1 cellular context compared by ENCODE assay signal in the genomic region with DNA sequence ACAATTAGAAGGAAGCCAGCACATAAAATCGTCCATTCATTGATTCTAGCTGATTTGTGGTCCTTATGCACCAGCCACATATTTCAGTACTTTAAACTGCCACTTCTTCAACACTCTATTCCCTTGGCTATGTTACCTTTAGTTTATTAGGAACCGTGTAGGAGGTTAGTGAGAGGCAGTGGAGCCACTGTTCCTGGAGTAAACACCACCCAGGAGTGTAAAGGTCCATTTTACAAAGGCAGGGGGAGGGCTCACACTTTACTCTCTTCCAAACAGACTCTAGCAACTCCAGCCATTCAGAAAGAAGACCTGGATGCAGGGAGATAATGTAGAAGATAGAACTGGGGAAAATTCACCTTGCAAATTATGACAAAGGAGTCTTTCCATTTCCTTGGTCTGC.
TF ChIP-seq lines count a peak whose summit lies in the region.

No MANE protein-coding gene starts in this region.

TF ChIP-seq in K562, 482 proteins besides CTCF, POLR2A, EP300 and RAD21 (continued from another document):
- TF ChIP-seq, protein P1, sequence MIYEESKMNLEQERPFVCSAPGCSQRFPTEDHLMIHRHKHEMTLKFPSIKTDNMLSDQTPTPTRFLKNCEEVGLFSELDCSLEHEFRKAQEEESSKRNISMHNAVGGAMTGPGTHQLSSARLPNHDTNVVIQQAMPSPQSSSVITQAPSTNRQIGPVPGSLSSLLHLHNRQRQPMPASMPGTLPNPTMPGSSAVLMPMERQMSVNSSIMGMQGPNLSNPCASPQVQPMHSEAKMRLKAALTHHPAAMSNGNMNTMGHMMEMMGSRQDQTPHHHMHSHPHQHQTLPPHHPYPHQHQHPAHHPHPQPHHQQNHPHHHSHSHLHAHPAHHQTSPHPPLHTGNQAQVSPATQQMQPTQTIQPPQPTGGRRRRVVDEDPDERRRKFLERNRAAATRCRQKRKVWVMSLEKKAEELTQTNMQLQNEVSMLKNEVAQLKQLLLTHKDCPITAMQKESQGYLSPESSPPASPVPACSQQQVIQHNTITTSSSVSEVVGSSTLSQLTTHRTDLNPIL (CRISPR knock-in tag; IDR thresholded peaks at IDR 0.05), result no peak
- TF ChIP-seq, protein P2, sequence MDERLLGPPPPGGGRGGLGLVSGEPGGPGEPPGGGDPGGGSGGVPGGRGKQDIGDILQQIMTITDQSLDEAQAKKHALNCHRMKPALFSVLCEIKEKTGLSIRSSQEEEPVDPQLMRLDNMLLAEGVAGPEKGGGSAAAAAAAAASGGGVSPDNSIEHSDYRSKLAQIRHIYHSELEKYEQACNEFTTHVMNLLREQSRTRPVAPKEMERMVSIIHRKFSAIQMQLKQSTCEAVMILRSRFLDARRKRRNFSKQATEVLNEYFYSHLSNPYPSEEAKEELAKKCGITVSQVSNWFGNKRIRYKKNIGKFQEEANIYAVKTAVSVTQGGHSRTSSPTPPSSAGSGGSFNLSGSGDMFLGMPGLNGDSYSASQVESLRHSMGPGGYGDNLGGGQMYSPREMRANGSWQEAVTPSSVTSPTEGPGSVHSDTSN (CRISPR knock-in tag; IDR thresholded peaks at IDR 0.05; ENCODE audit: low read depth), result no peak
- TF ChIP-seq, protein P2 (tag; conservative IDR thresholded peaks at IDR 0.05; ENCODE audit: low read depth), result no peak
